Comparison of ENCODE assay signal across 9 cellular contexts in the genomic region with DNA sequence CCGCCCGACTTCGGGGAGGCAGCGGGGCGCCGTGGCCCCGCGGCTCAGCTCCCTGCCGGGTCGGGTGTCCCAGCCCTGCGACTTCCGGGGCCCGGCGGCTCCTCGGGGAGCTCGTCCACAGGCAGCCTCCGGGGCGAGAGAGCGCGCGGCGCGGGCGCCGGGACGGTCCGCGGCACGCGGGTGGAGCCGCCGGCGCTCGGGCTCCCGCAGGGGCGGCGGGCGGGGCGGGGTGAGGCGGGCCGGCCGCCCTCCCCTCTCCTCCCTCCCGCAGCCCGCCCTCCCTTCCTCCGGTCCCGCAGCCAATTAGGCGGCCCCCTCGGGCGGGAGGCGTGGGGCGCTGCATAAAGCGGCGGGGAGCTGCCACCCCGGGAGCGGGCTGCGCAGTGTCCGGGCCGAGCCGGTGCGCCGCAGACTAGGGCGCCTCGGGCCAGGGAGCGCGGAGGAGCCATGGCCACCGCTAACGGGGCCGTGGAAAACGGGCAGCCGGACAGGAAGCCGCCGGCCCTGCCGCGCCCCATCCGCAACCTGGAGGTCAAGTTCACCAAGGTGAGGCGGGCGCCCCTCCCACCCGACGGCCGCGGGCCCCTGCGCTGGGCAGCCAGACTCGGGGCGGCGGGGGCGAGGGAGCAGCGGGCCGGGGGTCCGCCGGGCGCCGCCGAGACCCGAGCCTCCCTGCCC. TPM values are rescaled to one million over a fixed set of nuclear protein-coding genes. Genes with fewer than 3 reads are reported as not detected.
DNase-seq lines count a peak whose midpoint lies in the region; ATAC-seq lines count a peak whose summit lies in the region.
"Had no signal": no experiment of that assay in that cellular context is flagged by ENCODE, and none has a peak within 500 bp of the region (broad histone marks: within the 10 kb centered on the region; RNA-seq: fewer than 3 reads in every experiment).

A gene (plus strand): TSS at position 371 of the 678 bp plus-strand sequence. CDS start 77 bp downstream, at position 448.

- peaks cover 4% of the 10 kb centered on the region for H3K36me3 ChIP-seq in adipocyte (ENCODE audit: control insufficient read depth, insufficient read depth, low read length, severe bottlenecking)
- no peaks in the 10 kb centered on the region for H3K36me3 ChIP-seq in iPS DF 6.9 (ENCODE audit: control insufficient read depth, insufficient read depth, low read length)

- H3K27ac ChIP-seq in iPS DF 6.9 (ENCODE audit: low read length): no peak within 1 kb of the TSS
- peak within 1 kb of the TSS in 1 of 21 experiments; percentile 3 for H3K27ac ChIP-seq in skin epidermis
- H3K27ac ChIP-seq: 22Rv1 had no signal

- H3K4me3 ChIP-seq in adipocyte (ENCODE audit: low read length) (peak within 1 kb of the TSS; percentile 81), iPS DF 6.9 (ENCODE audit: low read length) (peak within 1 kb of the TSS; percentile 74; the same call in 1 of the 2 replicates), skin epidermis (peak within 1 kb of the TSS; percentile 27 to 51 (median 42))

- H3K27me3 ChIP-seq in adipocyte (replicated peaks; ENCODE audit: control insufficient read depth, insufficient read depth, low read length) (no peaks in the 10 kb centered on the region), iPS DF 6.9 (ENCODE audit: control insufficient read depth, insufficient read depth, low read length) (peaks cover 26% of the 10 kb centered on the region)

- ATAC-seq in HG03039 (IDR thresholded peaks at IDR 0.05; ENCODE audit: unreplicated experiment): no peak

- H3K9ac ChIP-seq in adipocyte (ENCODE audit: low read length): peak within 1 kb of the TSS; percentile 79

- H3K9me3 ChIP-seq in adipocyte (ENCODE audit: control insufficient read depth, low read length): no peaks in the 10 kb centered on the region
- H3K9me3 ChIP-seq in iPS DF 6.9 (ENCODE audit: control insufficient read depth, insufficient read depth, low read length): no peaks in the 10 kb centered on the region

- no CpG with 5 or more reads among the region's 94 CpGs for WGBS in iPS DF 6.9 (ENCODE audit: insufficient coverage, insufficient read length)

- DNase-seq in DMS 273 (lab: John Stamatoyannopoulos, UW; ENCODE audit: unreplicated experiment) (peak; percentile 64), DMS 273 treated with DMSO at 0.1 percent for 48 hours (lab: John Stamatoyannopoulos, UW) (no peak), HT-29 (ENCODE audit: low spot score) (peak; percentile 70), adipocyte (ENCODE audit: low read depth) (peak; percentile 77), iPS DF 6.9 (ENCODE audit: low read depth, low spot score) (no peak), NCI-H446 (lab: John Stamatoyannopoulos, UW) (no peak)

- H3K4me1 ChIP-seq in adipocyte (ENCODE audit: control insufficient read depth, insufficient read depth, low read length) (peaks cover 18% of the 10 kb centered on the region), iPS DF 6.9 (ENCODE audit: control insufficient read depth, insufficient read depth, low read length) (peaks cover 2% of the 10 kb centered on the region; the same call in 1 of the 2 replicates)

RNA-seq across cellular contexts. Expression of the gene that starts here (rescaled TPM):
- 12.3 and 21.0 TPM in 2 replicates for total RNA-seq in HT-29 (2014; rRNA removed; shearing (Covaris generic))

Comparison
In these comparisons a context has a peak if more than half of its experiments do, and no peak if none do; other contexts are left out.
1. DNase-seq: peak in DMS 273 (single experiment), HT-29 (single experiment) and adipocyte (single experiment); none in DMS 273 treated with DMSO at 0.1 percent for 48 hours (single experiment), iPS DF 6.9 (single experiment) and NCI-H446 (0 of 2).
2. Peak in every context shown above with its lines, with median percentiles within 50 percentile points of each other: H3K4me3 ChIP-seq.